11 cellular contexts compared by ENCODE assay signal in the genomic region with DNA sequence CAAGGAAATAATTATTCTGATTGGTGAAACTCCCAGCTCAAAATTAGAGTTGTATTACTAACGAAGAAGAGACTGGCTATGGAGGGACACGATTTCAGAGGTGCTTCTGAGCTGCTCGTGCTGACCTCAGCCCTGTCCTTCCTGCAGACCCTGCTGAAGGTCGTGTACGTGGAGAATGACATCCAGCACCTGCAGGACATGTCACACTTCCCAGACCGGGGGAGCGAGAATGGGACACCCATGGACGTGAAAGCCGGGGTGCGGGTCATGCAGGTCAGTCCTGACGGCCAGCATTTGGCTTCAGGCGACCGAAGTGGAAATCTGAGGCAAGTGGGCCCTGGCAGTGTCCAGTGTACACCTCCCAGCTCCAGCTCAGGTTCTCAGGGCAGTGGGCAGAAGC. TPM values are rescaled to one million over a fixed set of nuclear protein-coding genes. Genes with fewer than 3 reads are reported as not detected.
"Had no signal": no experiment of that assay in that cellular context is flagged by ENCODE, and none has a peak within 500 bp of the region (broad histone marks: within the 10 kb centered on the region; RNA-seq: fewer than 3 reads in every experiment).

No MANE protein-coding gene starts in this region.

- H3K9me3 ChIP-seq: HAP-1 had no signal

- H3K27ac Mint-ChIP-seq: GM23338, H9, HFFc6 had no signal

- H3K9me3 Mint-ChIP-seq: GM23338, H9, HFFc6 had no signal

- H3K4me1 Mint-ChIP-seq: GM23338, H9 had no signal

- DNase-seq: GM23248, GOT3, H7, H9, HCEC 1CT, HFFc6 had no signal

- ATAC-seq: GM23338, HCT116 had no signal

- H3K4me3 Mint-ChIP-seq: GM23338, H9, HFFc6 had no signal

- H3K27ac ChIP-seq: GM23248 had no signal

RNA-seq across cellular contexts. Expression of gene OVOL3, which starts 28.0 kb away (rescaled TPM):
- total RNA-seq: GM23248, GM23338, H1, H4, H7, H9, HFFc6 had no signal
